ENCODE assay signal across 19 cellular contexts in genomic region chr6:15953152-15953880, GRCh38.
A peak's percentile ranks its signal among the peaks of the same experiment; 100 is the strongest.
DNase-seq lines count a peak whose midpoint lies in the region; ATAC-seq and TF ChIP-seq lines count a peak whose summit lies in the region.
"Had no signal": no experiment of that assay in that cellular context is flagged by ENCODE, and none has a peak within 500 bp of the region (broad histone marks: within the 10 kb centered on the region; RNA-seq: fewer than 3 reads in every experiment).

No MANE protein-coding gene starts in this region.

- H3K36me3 ChIP-seq in brain microvascular endothelial cell (replicated peaks): no peaks in the 10 kb centered on the region
- H3K36me3 ChIP-seq: tibial artery had no signal

- ATAC-seq in GM21576 (IDR thresholded peaks at IDR 0.05; ENCODE audit: unreplicated experiment) (no peak), HG03025 (IDR thresholded peaks at IDR 0.05; ENCODE audit: low FRiP score, unreplicated experiment) (no peak)
- ATAC-seq: activated T-helper 17 cell treated with anti-CD3 and anti-CD28 coated beads, Interleukin-2, amount 50 U/mL, for 72 hours; body of pancreas had no signal

- no peak overlapping the region for H3K27ac ChIP-seq in brain microvascular endothelial cell
- H3K27ac ChIP-seq: body of pancreas, HL-60, tibial artery had no signal

- no peak overlapping the region for H3K27ac Mint-ChIP-seq in glutamatergic neuron (ENCODE audit: unreplicated experiment)
- H3K27ac Mint-ChIP-seq: activated T-helper 17 cell treated with anti-CD3 and anti-CD28 coated beads, Interleukin-2, amount 50 U/mL, for 72 hours; B cell had no signal

- DNase-seq in AG08395 (ENCODE audit: low spot score) (peak; percentile 54), GM04504 (ENCODE audit: low read depth) (peak; percentile 30), brain microvascular endothelial cell (peak; percentile 6), lung microvascular endothelial cell (ENCODE audit: low read depth in 2 of 2) (peak; percentile 35 to 63), glutamatergic neuron (no peak), UCSD-AML1 (lab: John Stamatoyannopoulos, UW; ENCODE audit: unreplicated experiment) (no peak)
- DNase-seq: activated CD4-positive, alpha-beta T cell treated with anti-CD3 and anti-CD28 coated beads for 48 hours; body of pancreas; H9; mammary epithelial cell; NCI-H226; occipital lobe; tibial artery had no signal

- no peaks in the 10 kb centered on the region for H3K36me3 Mint-ChIP-seq in glutamatergic neuron (ENCODE audit: unreplicated experiment)

- no peaks in the 10 kb centered on the region for H3K27me3 ChIP-seq in brain microvascular endothelial cell (replicated peaks)
- H3K27me3 ChIP-seq: body of pancreas, tibial artery had no signal

- H3K4me3 Mint-ChIP-seq in glutamatergic neuron (ENCODE audit: unreplicated experiment): no peak overlapping the region
- H3K4me3 Mint-ChIP-seq: activated T-helper 17 cell treated with anti-CD3 and anti-CD28 coated beads, Interleukin-2, amount 50 U/mL, for 72 hours; B cell; H9 had no signal

- H3K27me3 Mint-ChIP-seq in glutamatergic neuron (ENCODE audit: unreplicated experiment): no peaks in the 10 kb centered on the region
- H3K27me3 Mint-ChIP-seq: activated T-helper 17 cell treated with anti-CD3 and anti-CD28 coated beads, Interleukin-2, amount 50 U/mL, for 72 hours; B cell had no signal

- H3K4me3 ChIP-seq in brain microvascular endothelial cell (ENCODE audit: low read depth, low read length): no peak overlapping the region
- H3K4me3 ChIP-seq: body of pancreas, tibial artery had no signal

- in situ Hi-C loops in brain microvascular endothelial cell (cut with HindIII; ENCODE audit: low pct_ligation_motif_present, low sequenced_read_pairs): no loop called here

- TF ChIP-seq CTCF in brain microvascular endothelial cell (IDR thresholded peaks at IDR 0.05; ENCODE audit: low read depth, low read length, missing control alignments) (no peak), glutamatergic neuron (IDR thresholded peaks at IDR 0.05; ENCODE audit: partially characterized antibody, unreplicated experiment) (no peak)

- peaks cover 28% of the 10 kb centered on the region for H3K4me1 Mint-ChIP-seq in glutamatergic neuron (ENCODE audit: low read depth, unreplicated experiment)

- peaks cover 1% of the 10 kb centered on the region for H3K9me3 Mint-ChIP-seq in glutamatergic neuron (ENCODE audit: unreplicated experiment)
- H3K9me3 Mint-ChIP-seq: activated T-helper 17 cell treated with anti-CD3 and anti-CD28 coated beads, Interleukin-2, amount 50 U/mL, for 72 hours; H9; T-helper 2 cell treated with Interferon-gamma antibody and Interleukin-4, amounts not matched to agents 5 μg/mL and 100 μg/mL, for 36 hours had no signal

Comparison
In these comparisons a context has a peak if more than half of its experiments do, and no peak if none do; other contexts are left out.
1. DNase-seq: peak in AG08395 (single experiment), GM04504 (single experiment), brain microvascular endothelial cell (single experiment) and lung microvascular endothelial cell (2 of 2); none in glutamatergic neuron (single experiment) and UCSD-AML1 (single experiment).